20 cellular contexts compared by ENCODE assay signal in the genomic region with DNA sequence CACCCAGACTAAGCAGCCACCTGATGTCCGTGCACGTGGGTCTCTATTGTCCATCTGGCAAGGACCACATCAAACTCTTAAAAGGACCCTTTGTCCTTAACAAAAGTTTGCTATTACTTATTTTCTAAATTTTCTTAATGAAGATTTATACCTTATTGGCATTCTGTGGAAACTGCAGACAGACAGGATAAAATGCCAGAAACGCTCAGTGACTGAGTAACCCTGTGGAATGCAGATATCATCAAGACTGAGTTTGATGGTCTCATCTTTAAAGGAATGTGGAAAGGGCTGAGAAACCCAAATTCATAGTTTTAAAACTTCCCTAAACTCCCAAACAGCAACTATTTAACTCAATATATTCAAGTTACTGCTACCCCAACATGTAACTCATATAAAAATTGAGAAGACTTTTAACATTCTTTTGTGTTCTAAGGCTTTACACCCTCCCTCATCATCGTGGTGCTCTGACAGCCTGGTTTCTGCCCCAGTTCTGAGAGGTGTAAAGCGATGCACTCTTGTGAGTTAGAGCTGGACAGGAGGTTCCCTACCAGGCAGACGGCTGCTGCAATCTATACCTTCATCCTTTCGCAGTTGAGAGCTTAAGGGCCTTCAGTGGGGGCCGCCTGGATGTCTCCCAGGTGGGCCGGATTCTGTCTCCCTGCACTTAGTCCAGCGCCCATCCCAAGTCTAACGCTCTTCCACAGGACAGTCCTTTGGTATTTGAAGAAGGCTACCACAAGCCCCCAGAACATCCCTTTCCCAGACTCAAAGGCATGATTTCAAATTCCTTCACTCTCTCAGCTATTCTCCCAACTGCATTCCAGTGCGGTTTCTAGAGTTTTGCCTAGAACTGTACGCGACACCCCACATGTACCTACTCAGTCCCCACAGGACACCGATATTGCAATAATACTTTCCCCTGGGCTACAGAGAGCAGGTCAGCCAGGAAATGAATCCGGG.
DNase-seq lines count a peak whose midpoint lies in the region; ATAC-seq, FAIRE-seq and TF ChIP-seq lines count a peak whose summit lies in the region.
"Had no signal": no experiment of that assay in that cellular context is flagged by ENCODE, and none has a peak within 500 bp of the region (broad histone marks: within the 10 kb centered on the region; RNA-seq: fewer than 3 reads in every experiment).

No MANE protein-coding gene starts in this region.

- peaks cover 6% of the 10 kb centered on the region for H3K27me3 Mint-ChIP-seq in GM23338 (ENCODE audit: insufficient read depth, low read depth, poor library complexity)
- H3K27me3 Mint-ChIP-seq: activated B cell treated with CpG ODN at 0.5 μM for 24 hours; activated CD8-positive, alpha-beta memory T cell treated with anti-CD3 and anti-CD28 coated beads, Interleukin-2, amount 10 ng/mL, durations not matched to agents 7 days and 5 days; central memory CD8-positive, alpha-beta T cell had no signal

- H3K27ac ChIP-seq in HCT116 (ENCODE audit: low read depth, low read length) (no peak overlapping the region), hepatocyte (peak overlapping the region; percentile 37), GM23338 (ENCODE audit: low read depth) (no peak overlapping the region)
- H3K27ac ChIP-seq: heart left ventricle, KMS-11, prostate gland, thoracic aorta had no signal

- intact Hi-C loops in HCT116 (cut with micrococcal nuclease), result no loop called here

- H3K9me3 ChIP-seq in HCT116 (ENCODE audit: control insufficient read depth in 1 of 2, insufficient read depth in 1 of 2, low read depth in 1 of 2, low read length in 2 of 2), result no peaks in the 10 kb centered on the region
- H3K9me3 ChIP-seq in hepatocyte (ENCODE audit: low read depth), result no peaks in the 10 kb centered on the region
- H3K9me3 ChIP-seq: heart left ventricle, prostate gland, thoracic aorta had no signal

- DNase-seq in HCT116 (ENCODE audit: low read depth, low spot score), result no peak
- DNase-seq in hepatocyte (ENCODE audit: low spot score), result no peak
- DNase-seq in urothelium cell line (ENCODE audit: low spot score), result peak; percentile 65
- DNase-seq in GOT3 (lab: John Stamatoyannopoulos, UW), result no peak
- DNase-seq in GM10266 (ENCODE audit: extremely low spot score), result no peak
- no peak for DNase-seq in GM23338 (ENCODE audit: low spot score)
- DNase-seq: activated B cell treated with CpG ODN at 0.5 μM for 24 hours; activated CD8-positive, alpha-beta memory T cell treated with anti-CD3 and anti-CD28 coated beads, Interleukin-2, amount 10 ng/mL, durations not matched to agents 7 days and 5 days; activated naive CD4-positive, alpha-beta T cell treated with anti-CD3 and anti-CD28 coated beads, Interleukin-2, amount 50 U/mL, for 16 hours; GDM1; heart left ventricle; left cardiac atrium; NCI-H146; NCI-H446 treated with DMSO at 0.1 percent for 48 hours had no signal

- RAD21 ChIA-PET in HCT116 (lab: Charles Lee; ENCODE audit: low non-redundant PET in 1 of 2, low total read pairs in 2 of 2, uncharacterized antibody in 2 of 2, unreplicated experiment in 2 of 2), result no interaction called here

- no TSS peak for BruUV-seq in HCT116 (replicated peaks; lab: Mats Ljungman, UMichigan)

- H4K20me1 ChIP-seq in HCT116 (ENCODE audit: insufficient read depth) (no peaks in the 10 kb centered on the region), hepatocyte (ENCODE audit: insufficient read depth, poor library complexity, severe bottlenecking) (peaks cover 29% of the 10 kb centered on the region), GM23338 (replicated peaks; ENCODE audit: insufficient read depth) (no peaks in the 10 kb centered on the region; the same call in 1 of the 2 replicates)

- no peak overlapping the region for H3K4me3 Mint-ChIP-seq in GM23338
- H3K4me3 Mint-ChIP-seq: activated B cell treated with CpG ODN at 0.5 μM for 24 hours; activated CD8-positive, alpha-beta memory T cell treated with anti-CD3 and anti-CD28 coated beads, Interleukin-2, amount 10 ng/mL, durations not matched to agents 7 days and 5 days; central memory CD8-positive, alpha-beta T cell had no signal

- H3F3A ChIP-seq in GM23338 (replicated peaks; ENCODE audit: low read depth), result no peaks in the 10 kb centered on the region

- H3K4me1 ChIP-seq in HCT116 (ENCODE audit: control insufficient read depth in 1 of 2, insufficient read depth in 2 of 2, low read length in 2 of 2) (peaks cover 5 to 28% of the 10 kb centered on the region in 2 experiments; a peak in 3 of 4 replicates), hepatocyte (ENCODE audit: insufficient read depth) (no peaks in the 10 kb centered on the region), GM23338 (ENCODE audit: insufficient read depth) (peaks cover 10% of the 10 kb centered on the region)
- H3K4me1 ChIP-seq: prostate gland had no signal

- CTCF ChIA-PET in HCT116 (lab: Charles Lee), result no interaction called here

- H3K27me3 ChIP-seq in HCT116 (ENCODE audit: insufficient read depth, low read length) (no peaks in the 10 kb centered on the region), hepatocyte (no peaks in the 10 kb centered on the region), GM23338 (ENCODE audit: insufficient read depth) (no peaks in the 10 kb centered on the region)
- H3K27me3 ChIP-seq: heart left ventricle had no signal

- peaks cover 14% of the 10 kb centered on the region for H3K36me3 Mint-ChIP-seq in GM23338 (ENCODE audit: low read depth)

- TF ChIP-seq RAD21 in HCT116 (IDR thresholded peaks at IDR 0.05; ENCODE audit: low read depth), result no peak

- H3K4me1 Mint-ChIP-seq in GM23338, result peaks cover 19% of the 10 kb centered on the region

- H3K36me3 ChIP-seq in HCT116 (ENCODE audit: control insufficient read depth in 1 of 2, insufficient read depth in 2 of 2, low read length in 2 of 2) (no peaks in the 10 kb centered on the region), hepatocyte (replicated peaks; ENCODE audit: insufficient read depth, low read depth) (no peaks in the 10 kb centered on the region), GM23338 (ENCODE audit: insufficient read depth) (no peaks in the 10 kb centered on the region)
- H3K36me3 ChIP-seq: prostate gland, thoracic aorta had no signal

- H2AFZ ChIP-seq in HCT116 (ENCODE audit: low read depth, low read length, poor library complexity, severe bottlenecking) (no peak overlapping the region), hepatocyte (no peak overlapping the region), GM23338 (no peak overlapping the region)

- POLR2A ChIA-PET in HCT116 (lab: Charles Lee), result no interaction called here

- no peak for ATAC-seq in HCT116
- ATAC-seq in SK-N-SH treated with all-trans-retinoic acid at 6 μM for 48 hours, result peak; percentile 75
- ATAC-seq in GM23338, result no peak
- ATAC-seq: activated CD8-positive, alpha-beta memory T cell treated with anti-CD3 and anti-CD28 coated beads, Interleukin-2, amount 10 ng/mL, durations not matched to agents 7 days and 5 days; heart left ventricle had no signal

- TF ChIP-seq CTCF in HCT116 (IDR thresholded peaks at IDR 0.05 in 2 of 3, conservative IDR thresholded peaks at IDR 0.05 in 1 of 3; ENCODE audit: borderline replicate concordance in 1 of 3, insufficient read depth in 1 of 3, low read depth in 2 of 3, low read length in 2 of 3) (no peak), hepatocyte (IDR thresholded peaks at IDR 0.05; ENCODE audit: poor library complexity) (no peak), GM10266 (IDR thresholded peaks at IDR 0.05; ENCODE audit: control insufficient read depth, insufficient read depth, low read depth, missing control alignments) (no peak), GM23338 (conservative IDR thresholded peaks at IDR 0.05; ENCODE audit: low read depth in 2 of 2) (no peak)

- H3K9me3 Mint-ChIP-seq in GM23338, result no peaks in the 10 kb centered on the region
- H3K9me3 Mint-ChIP-seq: activated B cell treated with CpG ODN at 0.5 μM for 24 hours; central memory CD8-positive, alpha-beta T cell had no signal

- no peak overlapping the region for H3K4me3 ChIP-seq in HCT116 (replicated peaks in 1 of 2; ENCODE audit: low read depth in 1 of 2, low read length in 2 of 2)
- no peak overlapping the region for H3K4me3 ChIP-seq in hepatocyte
- no peak overlapping the region for H3K4me3 ChIP-seq in GM23338
- H3K4me3 ChIP-seq: heart left ventricle, prostate gland, thoracic aorta had no signal

- FAIRE-seq in urothelium cell line (lab: Jason Lieb, UNC), result no peak
- FAIRE-seq: endothelial cell of umbilical vein had no signal

- H3K79me2 ChIP-seq in HCT116 (ENCODE audit: insufficient read depth, low read length) (peaks cover 14% of the 10 kb centered on the region; the same call in 1 of the 2 replicates), hepatocyte (peaks cover 50% of the 10 kb centered on the region), GM23338 (replicated peaks; ENCODE audit: insufficient read depth) (no peaks in the 10 kb centered on the region)

- no peak overlapping the region for H3K27ac Mint-ChIP-seq in GM23338
- H3K27ac Mint-ChIP-seq: activated B cell treated with CpG ODN at 0.5 μM for 24 hours; activated CD8-positive, alpha-beta memory T cell treated with anti-CD3 and anti-CD28 coated beads, Interleukin-2, amount 10 ng/mL, durations not matched to agents 7 days and 5 days had no signal

- no peaks in the 10 kb centered on the region for H3K9me2 ChIP-seq in HCT116 (ENCODE audit: insufficient read depth)
- no peaks in the 10 kb centered on the region for H3K9me2 ChIP-seq in hepatocyte (replicated peaks; ENCODE audit: insufficient read depth)
- H3K9me2 ChIP-seq in GM23338 (ENCODE audit: insufficient read depth), result no peaks in the 10 kb centered on the region

- WGBS in hepatocyte (ENCODE audit: low lambda C conversion rate, missing lambda C conversion rate), result 76% methylated on average over 16 of the region's 16 CpGs

- H3K4me2 ChIP-seq in HCT116 (ENCODE audit: low read length) (peak overlapping the region; percentile 26), hepatocyte (no peak overlapping the region), GM23338 (no peak overlapping the region)
- H3K4me2 ChIP-seq: KMS-11 had no signal

- no peak for TF ChIP-seq POLR2A in HCT116 (IDR thresholded peaks at IDR 0.05; ENCODE audit: borderline replicate concordance, extremely low read depth, insufficient read depth, insufficient read length)

- no peak overlapping the region for H3K9ac ChIP-seq in HCT116 (ENCODE audit: low read length)
- H3K9ac ChIP-seq: KMS-11 had no signal

TF ChIP-seq in HCT116, 20 proteins besides CTCF, POLR2A, EP300 and RAD21:
- no peak for TF ChIP-seq SIN3A (IDR thresholded peaks at IDR 0.05; ENCODE audit: low read depth)

TF ChIP-seq in SK-N-SH treated with all-trans-retinoic acid at 6 μM for 48 hours, 23 proteins besides CTCF, POLR2A, EP300 and RAD21:
- TF ChIP-seq OSR1 (CRISPR knock-in tag; IDR thresholded peaks at IDR 0.05) (no peak), ISL1 (CRISPR knock-in tag; IDR thresholded peaks at IDR 0.05) (peak; percentile 79)
